11 cellular contexts compared by ENCODE assay signal in genomic region chr10:104351067-104351681, GRCh38. TPM values are rescaled to one million over a fixed set of nuclear protein-coding genes. Genes with fewer than 3 reads are reported as not detected.
A peak's percentile ranks its signal among the peaks of the same experiment; 100 is the strongest.
DNase-seq lines count a peak whose midpoint lies in the region; ATAC-seq and TF ChIP-seq lines count a peak whose summit lies in the region.
"Had no signal": no experiment of that assay in that cellular context is flagged by ENCODE, and none has a peak within 500 bp of the region (broad histone marks: within the 10 kb centered on the region; RNA-seq: fewer than 3 reads in every experiment).

No MANE protein-coding gene starts in this region.

- no peak for TF ChIP-seq POLR2A in thyroid gland (IDR thresholded peaks at IDR 0.05)

- H3K9me3 ChIP-seq in left lung, result no peaks in the 10 kb centered on the region
- no peaks in the 10 kb centered on the region for H3K9me3 ChIP-seq in thyroid gland

- POLR2A ChIA-PET in activated CD8-positive, alpha-beta T cell treated with anti-CD3 and anti-CD28 coated beads for 36 hours (lab: Charles Lee), result interaction anchor here (0.7 to 3.8 kb wide), 13 partner anchors 10 to 83 kb away, joined by 3 to 14 read pairs (median 5); partner anchors contain the start of genes GSTO2 and ITPRIP

- DNase-seq in ELR (ENCODE audit: low read depth) (peak; percentile 81), left lung (no peak), C1 segment of cervical spinal cord (lab: John Stamatoyannopoulos, UW) (no peak), thyroid gland (no peak), middle frontal gyrus (ENCODE audit: extremely low spot score, low spot score) (no peak)
- peak; percentile 27 for DNase-seq in activated CD8-positive, alpha-beta T cell treated with anti-CD3 and anti-CD28 coated beads for 36 hours
- DNase-seq: H9, NCI-H1092 treated with DMSO at 0.1 percent for 48 hours had no signal

- H3K27ac ChIP-seq in left lung, result peak overlapping the region; percentile 45 to 96
- no peak overlapping the region for H3K27ac ChIP-seq in thyroid gland

- H3K36me3 ChIP-seq in left lung (no peaks in the 10 kb centered on the region), thyroid gland (no peaks in the 10 kb centered on the region)

- peaks cover 15 to 82% of the 10 kb centered on the region in 2 donors for H3K4me1 ChIP-seq in left lung
- H3K4me1 ChIP-seq in thyroid gland, result peaks cover 12 to 35% of the 10 kb centered on the region in 2 donors

- H3K4me3 Mint-ChIP-seq in activated CD8-positive, alpha-beta T cell treated with anti-CD3 and anti-CD28 coated beads for 36 hours, result peak overlapping the region; percentile 34
- H3K4me3 Mint-ChIP-seq: H9, nephron had no signal

- no peak for TF ChIP-seq CTCF in activated CD8-positive, alpha-beta T cell treated with anti-CD3 and anti-CD28 coated beads for 36 hours (IDR thresholded peaks at IDR 0.05)
- no peak for TF ChIP-seq CTCF in left lung (IDR thresholded peaks at IDR 0.05)
- no peak for TF ChIP-seq CTCF in thyroid gland (IDR thresholded peaks at IDR 0.05)

- H3K4me3 ChIP-seq in left lung (no peak overlapping the region), thyroid gland (replicated peaks in 1 of 3) (no peak overlapping the region)

- CTCF ChIA-PET in activated CD8-positive, alpha-beta T cell treated with anti-CD3 and anti-CD28 coated beads for 36 hours (lab: Charles Lee), result interaction anchor here (0.6 to 10.5 kb wide), 22 partner anchors 10 to 271 kb away, joined by 3 to 234 read pairs (median 12); partner anchors contain the start of genes CFAP43, GSTO2 and ITPRIP

- intact Hi-C loops in activated CD8-positive, alpha-beta T cell treated with anti-CD3 and anti-CD28 coated beads for 36 hours (cut with micrococcal nuclease), result no loop called here
- intact Hi-C loops in left lung (cut with DNase I), result loop anchor here in 1 of 2 donors (5.0 kb wide), 1 partner anchor 54 kb away; no protein-coding TSS in a partner anchor
- intact Hi-C loops in thyroid gland (cut with DNase I), result loop anchor here (2.0 kb wide), 1 partner anchor 60 kb away; no protein-coding TSS in a partner anchor

- H3K27ac Mint-ChIP-seq in activated CD8-positive, alpha-beta T cell treated with anti-CD3 and anti-CD28 coated beads for 36 hours, result no peak overlapping the region
- H3K27ac Mint-ChIP-seq: H9, nephron had no signal

- peak; percentile 25 for ATAC-seq in HG03442 (IDR thresholded peaks at IDR 0.05; ENCODE audit: unreplicated experiment)
- peak; percentile 40 for ATAC-seq in activated CD8-positive, alpha-beta T cell treated with anti-CD3 and anti-CD28 coated beads for 36 hours
- ATAC-seq in left lung, result no peak
- no peak for ATAC-seq in HG03159 (IDR thresholded peaks at IDR 0.05; ENCODE audit: unreplicated experiment)

- 77 to 87% methylated on average over 1 of the region's 1 CpG for WGBS in thyroid gland, 2 donors

- H3K9me3 Mint-ChIP-seq in activated CD8-positive, alpha-beta T cell treated with anti-CD3 and anti-CD28 coated beads for 36 hours, result no peaks in the 10 kb centered on the region
- H3K9me3 Mint-ChIP-seq: H9, nephron had no signal

- H3K36me3 Mint-ChIP-seq in activated CD8-positive, alpha-beta T cell treated with anti-CD3 and anti-CD28 coated beads for 36 hours (ENCODE audit: low read depth), result no peaks in the 10 kb centered on the region

- H3K27me3 ChIP-seq in left lung (no peaks in the 10 kb centered on the region), thyroid gland (no peaks in the 10 kb centered on the region)

- peaks cover 2% of the 10 kb centered on the region for H3K27me3 Mint-ChIP-seq in activated CD8-positive, alpha-beta T cell treated with anti-CD3 and anti-CD28 coated beads for 36 hours

- H3K4me1 Mint-ChIP-seq in activated CD8-positive, alpha-beta T cell treated with anti-CD3 and anti-CD28 coated beads for 36 hours (ENCODE audit: low read depth), result peaks cover 14% of the 10 kb centered on the region

RNA-seq across cellular contexts. Expression of gene CFAP58, which starts 2.5 kb away (rescaled TPM):
- under 1 TPM; 0.27 to 0.38 TPM for total RNA-seq in activated CD8-positive, alpha-beta T cell treated with anti-CD3 and anti-CD28 coated beads for 36 hours
- total RNA-seq in left lung (under 1 TPM; 0.29 to 0.79 TPM), thyroid gland (1 to 10 TPM; 1.0 to 1.6 (median 1.2) TPM)

RNA-seq across cellular contexts. Expression of gene ITPRIP, which starts 12.9 kb away (rescaled TPM):
- 10 to 100 TPM; 18.3 to 18.9 TPM for total RNA-seq in activated CD8-positive, alpha-beta T cell treated with anti-CD3 and anti-CD28 coated beads for 36 hours
- total RNA-seq in left lung (10 to 100 TPM; 27.7 to 29.2 TPM), thyroid gland (10 to 100 TPM; 28.0 to 44.2 (median 29.4) TPM)

Comparison
In these comparisons a context has a peak if more than half of its experiments do, and no peak if none do; other contexts are left out.
1. DNase-seq: peak in ELR (single experiment) and activated CD8-positive, alpha-beta T cell treated with anti-CD3 and anti-CD28 coated beads for 36 hours (single experiment); none in left lung (0 of 2), C1 segment of cervical spinal cord (0 of 14), thyroid gland (0 of 2) and middle frontal gyrus (single experiment).
2. ATAC-seq: peak in HG03442 (single experiment) and activated CD8-positive, alpha-beta T cell treated with anti-CD3 and anti-CD28 coated beads for 36 hours (single experiment); none in left lung (single experiment) and HG03159 (single experiment).
3. H3K27ac ChIP-seq: peak in left lung (2 of 2); none in thyroid gland (0 of 3).